9 cellular contexts compared by ENCODE assay signal in genomic region chr1:179742717-179743678, GRCh38. TPM values are rescaled to one million over a fixed set of nuclear protein-coding genes. Genes with fewer than 3 reads are reported as not detected.
A peak's percentile ranks its signal among the peaks of the same experiment; 100 is the strongest.
DNase-seq lines count a peak whose midpoint lies in the region; ATAC-seq and TF ChIP-seq lines count a peak whose summit lies in the region.
"Had no signal": no experiment of that assay in that cellular context is flagged by ENCODE, and none has a peak within 500 bp of the region (broad histone marks: within the 10 kb centered on the region; RNA-seq: fewer than 3 reads in every experiment).

TSS of gene FAM163A (plus strand) at chr1:179743291. CDS start at chr1:179813098, 69,807 bp downstream.

- WGBS in IMR-90 (ENCODE audit: extremely low coverage in 2 of 2, insufficient read length in 1 of 2), 2 experiments: 2% methylated on average over 49 of the region's 92 CpGs; no CpG with 5 or more reads in 1 of the 2 experiments

- peaks cover 96% of the 10 kb centered on the region for H3K27me3 ChIP-seq in A673 (replicated peaks; ENCODE audit: insufficient read depth, low read depth, low read length, poor library complexity)
- peaks cover 66% of the 10 kb centered on the region for H3K27me3 ChIP-seq in IMR-90 (ENCODE audit: control insufficient read depth, insufficient read depth, low read length)

- H3K4me3 Mint-ChIP-seq in brain (peak within 1 kb of the TSS; percentile 79 to 84 (median 82)), mesothelial cell of epicardium (peak within 1 kb of the TSS; percentile 72)

- H2BK120ac ChIP-seq in IMR-90 (ENCODE audit: low read depth, low read length): no peak within 1 kb of the TSS

- no peak within 1 kb of the TSS for H3K56ac ChIP-seq in IMR-90 (ENCODE audit: extremely low read depth, insufficient read depth, low read length)

- H3K36me3 Mint-ChIP-seq in brain (no peaks in the 10 kb centered on the region), mesothelial cell of epicardium (no peaks in the 10 kb centered on the region)
- H3K36me3 Mint-ChIP-seq: naive B cell had no signal

- no TSS peak for BruUV-seq in A673 (replicated peaks; lab: Mats Ljungman, UMichigan)
- no TSS peak for BruUV-seq in IMR-90 (replicated peaks; lab: Mats Ljungman, UMichigan)

- no peak within 1 kb of the TSS for H2AK5ac ChIP-seq in IMR-90 (ENCODE audit: low read depth, low read length)

- H2BK15ac ChIP-seq in IMR-90 (ENCODE audit: low read depth, low read length): no peak within 1 kb of the TSS

- peak within 1 kb of the TSS; percentile 65 for H2AFZ ChIP-seq in IMR-90 (replicated peaks; ENCODE audit: low read length, poor library complexity)

- intact Hi-C loops in A673 (cut with micrococcal nuclease; ENCODE audit: unreplicated experiment) (no loop called here), IMR-90 (cut with micrococcal nuclease) (no loop called here)

- no peaks in the 10 kb centered on the region for H4K20me1 ChIP-seq in IMR-90 (ENCODE audit: insufficient read depth, low read length)

- H3K4me2 ChIP-seq in IMR-90 (ENCODE audit: low read depth, low read length): peak within 1 kb of the TSS; percentile 9; the same call in 1 of the 2 replicates

- H3K9me1 ChIP-seq in IMR-90 (ENCODE audit: insufficient read depth, low read length): no peaks in the 10 kb centered on the region

- H3K27ac ChIP-seq in A673 (ENCODE audit: low read depth, low read length, poor library complexity, severe bottlenecking) (no peak within 1 kb of the TSS), IMR-90 (ENCODE audit: insufficient read depth, low read length) (no peak within 1 kb of the TSS)

- H3K27me3 Mint-ChIP-seq in brain: peaks cover 90% of the 10 kb centered on the region
- peaks cover 87% of the 10 kb centered on the region for H3K27me3 Mint-ChIP-seq in mesothelial cell of epicardium (ENCODE audit: low read depth)

- no peak for TF ChIP-seq CTCF in A673 (conservative IDR thresholded peaks at IDR 0.05; ENCODE audit: low read depth, low read length)
- TF ChIP-seq CTCF in IMR-90 (conservative IDR thresholded peaks at IDR 0.05; ENCODE audit: low read depth, low read length): no peak
- TF ChIP-seq CTCF in brain (conservative IDR thresholded peaks at IDR 0.05): no peak
- TF ChIP-seq CTCF in mesothelial cell of epicardium (IDR thresholded peaks at IDR 0.05; ENCODE audit: unreplicated experiment): no peak

- DNase-seq in A673 (ENCODE audit: low spot score) (peak; percentile 17), IMR-90 (no peak), mesothelial cell of epicardium (ENCODE audit: low spot score in 2 of 2, unreplicated experiment in 2 of 2) (peak in 1 of 2 experiments; percentile 49), GOT3 (lab: John Stamatoyannopoulos, UW) (no peak), SHP77 treated with DMSO at 0.1 percent for 48 hours (lab: John Stamatoyannopoulos, UW) (no peak)
- DNase-seq: naive B cell had no signal

- H3K9ac ChIP-seq in IMR-90 (ENCODE audit: low read depth, low read length): no peak within 1 kb of the TSS

- H3K9me3 Mint-ChIP-seq in brain (peaks cover 21 to 28% (median 22%) of the 10 kb centered on the region in 5 experiments), mesothelial cell of epicardium (peaks cover 4% of the 10 kb centered on the region)

- in situ Hi-C loops in IMR-90 (cut with MboI; ENCODE audit: low sequenced_read_pairs): no loop called here

- H3K4me1 ChIP-seq in A673 (ENCODE audit: insufficient read depth, low read length, poor library complexity, severe bottlenecking) (peaks cover 11% of the 10 kb centered on the region), IMR-90 (ENCODE audit: control insufficient read depth, insufficient read depth, low read length) (no peaks in the 10 kb centered on the region)

- no peaks in the 10 kb centered on the region for H3K36me3 ChIP-seq in A673 (ENCODE audit: insufficient read depth, low read length, poor library complexity, severe bottlenecking)
- no peaks in the 10 kb centered on the region for H3K36me3 ChIP-seq in IMR-90 (ENCODE audit: control insufficient read depth, insufficient read depth, low read length)

- no peak within 1 kb of the TSS for H3K4ac ChIP-seq in IMR-90 (ENCODE audit: low read depth, low read length)

- peak within 1 kb of the TSS; percentile 27 for H3K4me3 ChIP-seq in A673 (ENCODE audit: low read depth, low read length, poor library complexity, severe bottlenecking)
- no peak within 1 kb of the TSS for H3K4me3 ChIP-seq in IMR-90 (ENCODE audit: insufficient read depth, low read depth, low read length)

- no peak within 1 kb of the TSS for H4K91ac ChIP-seq in IMR-90 (ENCODE audit: insufficient read depth, low read depth, low read length)

- H4K8ac ChIP-seq in IMR-90 (ENCODE audit: low read depth in 2 of 2, low read length in 2 of 2): no peak within 1 kb of the TSS

- H3K79me1 ChIP-seq in IMR-90 (ENCODE audit: low read depth in 1 of 2, low read length in 2 of 2): no peaks in the 10 kb centered on the region

- peak; percentile 29; the same call in 1 of the 2 replicates for ATAC-seq in IMR-90 (ENCODE audit: low read depth)
- ATAC-seq in GM19452 (IDR thresholded peaks at IDR 0.05; ENCODE audit: unreplicated experiment): no peak
- no peak for ATAC-seq in HG02798 (IDR thresholded peaks at IDR 0.05; ENCODE audit: poor library complexity, unreplicated experiment)

- POLR2A ChIA-PET in A673 (lab: Charles Lee; ENCODE audit: low non-redundant PET) (no interaction called here), IMR-90 (lab: Charles Lee; ENCODE audit: unreplicated experiment) (no interaction called here)

- dilution Hi-C loops in IMR-90 (cut with HindIII; ENCODE audit: low sequenced_read_pairs, unreplicated experiment): no loop called here

- no peak within 1 kb of the TSS for H3K23ac ChIP-seq in IMR-90 (ENCODE audit: low read depth, low read length)

- H3K9me3 ChIP-seq in A673 (ENCODE audit: low read depth, low read length, poor library complexity, severe bottlenecking) (no peaks in the 10 kb centered on the region), IMR-90 (ENCODE audit: control insufficient read depth, insufficient read depth, low read length) (peaks cover 2% of the 10 kb centered on the region)

- no peak for TF ChIP-seq RAD21 in IMR-90 (IDR thresholded peaks at IDR 0.05; ENCODE audit: low read length)

- H2BK5ac ChIP-seq in IMR-90 (ENCODE audit: low read depth, low read length, poor library complexity, severe bottlenecking): no peak within 1 kb of the TSS

- no peak within 1 kb of the TSS for H2BK20ac ChIP-seq in IMR-90 (ENCODE audit: low read depth, low read length)

- CTCF ChIA-PET in A673 (lab: Charles Lee): interaction anchor here (0.6 kb wide), 1 partner anchor 72 kb away, joined by 5 read pairs; no protein-coding TSS in a partner anchor
- CTCF ChIA-PET in IMR-90 (lab: Yijun Ruan, JAX): no interaction called here

- no peak within 1 kb of the TSS for H3K14ac ChIP-seq in IMR-90 (replicated peaks; ENCODE audit: low read depth, low read length)

- H3K27ac Mint-ChIP-seq in brain: peak within 1 kb of the TSS in 1 of 5 experiments; percentile 18
- H3K27ac Mint-ChIP-seq in mesothelial cell of epicardium: peak within 1 kb of the TSS; percentile 92
- H3K27ac Mint-ChIP-seq: naive B cell had no signal

- no peak within 1 kb of the TSS for H4K5ac ChIP-seq in IMR-90 (ENCODE audit: low read depth, low read length)

- no peak within 1 kb of the TSS for H3K18ac ChIP-seq in IMR-90 (ENCODE audit: low read depth, low read length)

- TF ChIP-seq POLR2A in IMR-90 (IDR thresholded peaks at IDR 0.05; ENCODE audit: low read depth, low read length): no peak

- H2AK9ac ChIP-seq in IMR-90 (replicated peaks; ENCODE audit: low read depth, low read length, poor library complexity): peak within 1 kb of the TSS; percentile 30

- H3K4me1 Mint-ChIP-seq in brain (peaks cover 20% of the 10 kb centered on the region), mesothelial cell of epicardium (peaks cover 41% of the 10 kb centered on the region)

TF ChIP-seq in IMR-90, 13 proteins besides CTCF, POLR2A, EP300 and RAD21:
- TF ChIP-seq BHLHE40 (IDR thresholded peaks at IDR 0.05; ENCODE audit: low read depth, low read length) (no peak), SMC3 (IDR thresholded peaks at IDR 0.05; ENCODE audit: low read depth, low read length) (no peak), RFX5 (IDR thresholded peaks at IDR 0.05; ENCODE audit: low read depth, low read length) (no peak), NFE2L2 (IDR thresholded peaks at IDR 0.05; ENCODE audit: low read depth, low read length) (no peak), CEBPB (IDR thresholded peaks at IDR 0.05; ENCODE audit: low read depth, low read length) (no peak)
- TF ChIP-seq, protein P1, sequence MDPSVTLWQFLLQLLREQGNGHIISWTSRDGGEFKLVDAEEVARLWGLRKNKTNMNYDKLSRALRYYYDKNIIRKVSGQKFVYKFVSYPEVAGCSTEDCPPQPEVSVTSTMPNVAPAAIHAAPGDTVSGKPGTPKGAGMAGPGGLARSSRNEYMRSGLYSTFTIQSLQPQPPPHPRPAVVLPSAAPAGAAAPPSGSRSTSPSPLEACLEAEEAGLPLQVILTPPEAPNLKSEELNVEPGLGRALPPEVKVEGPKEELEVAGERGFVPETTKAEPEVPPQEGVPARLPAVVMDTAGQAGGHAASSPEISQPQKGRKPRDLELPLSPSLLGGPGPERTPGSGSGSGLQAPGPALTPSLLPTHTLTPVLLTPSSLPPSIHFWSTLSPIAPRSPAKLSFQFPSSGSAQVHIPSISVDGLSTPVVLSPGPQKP (IDR thresholded peaks at IDR 0.05; ENCODE audit: borderline replicate concordance, low read depth, low read length): no peak

RNA-seq across cellular contexts. Expression of gene FAM163A, which starts in this region (rescaled TPM):
- not detected in 2 replicates for total RNA-seq in A673 (2021)
- not detected in 2 replicates for total RNA-seq in IMR-90 (2012; rRNA removed)
- polyA plus RNA-seq in IMR-90 (2012; rRNA removed): not detected in 2 replicates
- polyA plus RNA-seq in IMR-90 (2012; cell fraction: cytosol; rRNA removed): not detected in 2 replicates
- not detected in 2 replicates for polyA plus RNA-seq in IMR-90 (2012; cell fraction: nucleus; rRNA removed; ENCODE audit: low replicate concordance)
- 0.46 TPM for polyA plus RNA-seq in brain (ENCODE audit: insufficient read depth, low read depth, low replicate concordance)
- total RNA-seq in mesothelial cell of epicardium: 10.1 to 10.2 TPM (median 10.1 TPM) in 3 replicates

Comparison
In these comparisons a context has a peak if more than half of its experiments do, and no peak if none do; other contexts are left out.
1. RNA of gene FAM163A (total RNA-seq): 10.1 to 10.2 TPM in mesothelial cell of epicardium; not detected in A673 and not detected in IMR-90; every median in the first group is over 10 times any median in the second.
2. Peak in DNase-seq and H3K4me3 ChIP-seq in A673; RNA of the gene not detected or under 1 TPM.
3. Peak in ATAC-seq and H3K4me2 ChIP-seq in IMR-90; RNA of the gene not detected or under 1 TPM.